In the genomic region with DNA sequence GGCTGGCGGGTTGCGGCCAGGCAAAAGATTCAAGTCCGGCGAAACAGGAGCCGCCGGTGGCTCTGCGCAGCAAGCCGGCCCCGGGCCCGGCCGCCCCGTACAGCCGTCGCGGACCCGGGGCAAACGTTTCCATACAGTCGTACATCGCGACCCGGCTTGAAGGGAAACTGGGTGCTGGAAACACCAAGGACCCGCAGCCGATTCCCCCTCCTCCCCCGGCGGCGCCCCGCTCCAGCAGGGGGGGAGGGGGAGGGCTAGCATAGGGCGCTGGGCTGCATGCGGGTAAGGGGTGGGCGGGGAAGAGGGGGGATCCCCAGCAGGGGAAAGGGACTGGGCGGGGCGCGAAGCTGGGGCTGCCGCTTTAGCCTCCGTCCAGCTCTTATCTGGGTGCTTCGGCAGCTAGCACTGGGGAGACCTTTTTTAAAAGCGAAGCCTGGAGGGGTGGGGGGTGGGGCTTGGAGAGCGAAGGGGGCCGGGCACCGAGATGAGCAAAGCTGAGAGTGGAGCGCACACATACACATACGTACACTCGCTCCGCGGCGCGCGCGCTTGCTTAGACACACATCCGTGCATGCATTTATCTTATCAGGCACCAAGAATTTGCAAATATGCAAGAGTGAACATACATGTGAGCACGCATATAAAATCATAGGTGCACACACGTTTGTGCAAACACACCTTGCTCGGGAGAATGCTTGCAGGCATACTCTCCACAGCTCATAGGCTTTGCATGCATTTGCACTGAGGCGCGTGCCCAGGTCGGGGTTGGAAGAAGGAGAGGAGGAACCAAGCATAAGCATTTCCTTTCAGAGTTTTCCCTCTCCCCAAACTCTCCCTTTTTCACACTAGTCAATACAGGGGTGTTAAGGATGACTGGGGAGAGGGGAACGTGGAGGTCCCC, we compare ENCODE assay signal across 8 cellular contexts.
DNase-seq lines count a peak whose midpoint lies in the region; ATAC-seq and TF ChIP-seq lines count a peak whose summit lies in the region.

No MANE protein-coding gene starts in this region.

- H3K4me1 ChIP-seq in muscle layer of colon (ENCODE audit: insufficient read depth, low read length), result peaks cover 62% of the 10 kb centered on the region

- ATAC-seq in HG02973 (IDR thresholded peaks at IDR 0.05; ENCODE audit: unreplicated experiment), result peak; percentile 30

- peak; percentile 73 for DNase-seq in NCI-H1694 treated with DMSO at 0.1 percent for 48 hours (lab: John Stamatoyannopoulos, UW)
- DNase-seq in NCI-H1694 (lab: John Stamatoyannopoulos, UW), result no peak
- peak; percentile 59 to 71 for DNase-seq in NOMO-1 (lab: John Stamatoyannopoulos, UW; ENCODE audit: unreplicated experiment in 2 of 2)
- DNase-seq in activated T-cell treated with anti-CD3 and anti-CD28 coated beads, Interleukin-2, amount 50 U/mL, for 1 hour, result peak; percentile 76
- DNase-seq in erythroblast (lab: John Stamatoyannopoulos, UW), result peak; percentile 62 to 70
- DNase-seq in stimulated activated naive CD4-positive, alpha-beta T cell (lab: John Stamatoyannopoulos, UW), result peak; percentile 72 to 86 (median 82)

- peaks cover 3% of the 10 kb centered on the region for H3K36me3 ChIP-seq in muscle layer of colon (ENCODE audit: insufficient read depth, low read length)

- H3K9ac ChIP-seq in muscle layer of colon (ENCODE audit: low read length), result peak overlapping the region; percentile 82

- H3K27ac ChIP-seq in muscle layer of colon (ENCODE audit: low read depth, low read length), result peak overlapping the region; percentile 100

- no peaks in the 10 kb centered on the region for H3K9me3 ChIP-seq in muscle layer of colon (ENCODE audit: low read length)

- H3K27me3 ChIP-seq in muscle layer of colon (ENCODE audit: control insufficient read depth in 1 of 2, insufficient read depth in 2 of 2, low read length in 2 of 2), result no peaks in the 10 kb centered on the region

- H3K4me3 ChIP-seq in muscle layer of colon (ENCODE audit: low read depth in 1 of 2, low read length in 2 of 2), result peak overlapping the region; percentile 96 to 100

- no peak for TF ChIP-seq POLR2A in erythroblast (IDR thresholded peaks at IDR 0.05; ENCODE audit: low read length)
